Comparison of ENCODE assay signal across 8 cellular contexts in the genomic region with DNA sequence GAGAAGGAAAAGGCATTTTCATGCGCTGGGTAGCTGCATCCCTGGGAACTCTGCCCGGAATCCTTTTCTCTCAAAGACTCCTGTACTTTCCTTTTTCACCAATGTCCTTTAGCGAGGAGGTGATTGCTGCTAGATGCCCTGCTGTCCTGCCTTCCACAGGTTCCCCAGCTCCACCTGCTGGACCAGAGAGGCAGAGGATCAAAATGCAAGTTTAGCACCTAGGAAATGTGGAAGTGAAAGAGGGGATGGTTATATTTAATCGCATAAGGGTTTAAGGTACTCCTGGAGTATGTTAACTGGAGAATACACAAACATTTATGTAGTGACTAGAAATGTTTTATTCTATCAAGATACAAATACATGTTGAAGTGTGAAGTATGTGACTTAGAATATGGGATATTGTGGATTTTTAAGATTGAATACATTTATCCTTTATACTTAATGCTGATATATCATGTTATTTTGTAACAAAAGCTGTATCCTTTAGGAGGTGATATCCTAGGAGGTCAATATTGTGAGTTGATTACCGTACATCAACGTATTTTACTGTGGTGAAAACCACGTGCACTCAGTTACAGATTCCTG.
DNase-seq lines count a peak whose midpoint lies in the region; ATAC-seq and TF ChIP-seq lines count a peak whose summit lies in the region.

No MANE protein-coding gene starts in this region.

- H3K9me3 Mint-ChIP-seq in chondrocyte (ENCODE audit: low read depth) (no peaks in the 10 kb centered on the region), nephron (no peaks in the 10 kb centered on the region)

- H3K27me3 Mint-ChIP-seq in chondrocyte (ENCODE audit: low read depth) (no peaks in the 10 kb centered on the region), nephron (ENCODE audit: low read depth) (no peaks in the 10 kb centered on the region)

- no peak for TF ChIP-seq POLR2A in gastrocnemius medialis (IDR thresholded peaks at IDR 0.05)

- in situ Hi-C loops in gastrocnemius medialis (cut with MboI; ENCODE audit: low sequenced_read_pairs in 4 of 4), result loop anchor here in 3 of 4 donors (5.0 to 25.0 kb wide), 4 partner anchors 46 to 1246 kb away; a partner anchor contains a TSS

- no peaks in the 10 kb centered on the region for H3K36me3 ChIP-seq in gastrocnemius medialis

- H3K36me3 Mint-ChIP-seq in chondrocyte (ENCODE audit: low read depth), result peaks cover 13% of the 10 kb centered on the region
- peaks cover 4% of the 10 kb centered on the region for H3K36me3 Mint-ChIP-seq in nephron (ENCODE audit: low read depth)

- H3K9me3 ChIP-seq in gastrocnemius medialis, result no peaks in the 10 kb centered on the region

- H3K4me1 Mint-ChIP-seq in chondrocyte (ENCODE audit: low read depth), result no peaks in the 10 kb centered on the region
- no peaks in the 10 kb centered on the region for H3K4me1 Mint-ChIP-seq in nephron

- intact Hi-C loops in posterior vena cava (cut with DNase I) (no loop called here), gastrocnemius medialis (cut with DNase I; ENCODE audit: low total_unique reads) (no loop called here)

- DNase-seq in AG20443 (ENCODE audit: low spot score) (peak; percentile 39), NCI-H69 (lab: John Stamatoyannopoulos, UW) (peak; percentile 74), chondrocyte (ENCODE audit: low spot score) (no peak), posterior vena cava (ENCODE audit: low spot score) (no peak), gastrocnemius medialis (no peak)

- H3K4me3 Mint-ChIP-seq in chondrocyte (ENCODE audit: unreplicated experiment), result no peak overlapping the region
- H3K4me3 Mint-ChIP-seq in nephron, result no peak overlapping the region

- H3K4me1 ChIP-seq in gastrocnemius medialis, result no peaks in the 10 kb centered on the region

- TF ChIP-seq CTCF in chondrocyte (IDR thresholded peaks at IDR 0.05) (peak; percentile 74), nephron (IDR thresholded peaks at IDR 0.05; ENCODE audit: unreplicated experiment in 3 of 3) (peak; percentile 54 to 58 (median 54)), gastrocnemius medialis (IDR thresholded peaks at IDR 0.05 in 4 of 5, conservative IDR thresholded peaks at IDR 0.05 in 1 of 5) (no peak)

- H3K27ac ChIP-seq in gastrocnemius medialis, result peak overlapping the region in 1 of 4 donors; percentile 9

- no peaks in the 10 kb centered on the region for H3K27me3 ChIP-seq in gastrocnemius medialis

- H3K27ac Mint-ChIP-seq in chondrocyte (ENCODE audit: unreplicated experiment) (no peak overlapping the region), nephron (peak overlapping the region in 2 of 3 experiments; percentile 16 to 29)

- no peak overlapping the region for H3K4me3 ChIP-seq in gastrocnemius medialis

- ATAC-seq in GM18498 (IDR thresholded peaks at IDR 0.05; ENCODE audit: unreplicated experiment), result peak; percentile 86
- peak; percentile 84 for ATAC-seq in HG02885 (IDR thresholded peaks at IDR 0.05; ENCODE audit: poor library complexity, unreplicated experiment)
- ATAC-seq in gastrocnemius medialis, result no peak

Comparison
In these comparisons a context has a peak if more than half of its experiments do, and no peak if none do; other contexts are left out.
1. DNase-seq: peak in AG20443 (single experiment) and NCI-H69 (single experiment); none in chondrocyte (single experiment), posterior vena cava (single experiment) and gastrocnemius medialis (0 of 2).
2. ATAC-seq: peak in GM18498 (single experiment) and HG02885 (single experiment); none in gastrocnemius medialis (0 of 2).
3. CTCF ChIP-seq: peak in chondrocyte (single experiment) and nephron (3 of 3); none in gastrocnemius medialis (0 of 5).